Comparison of ENCODE assay signal across 8 cellular contexts in genomic region chr11:843818-844692, GRCh38. TPM values are rescaled to one million over a fixed set of nuclear protein-coding genes. Genes with fewer than 3 reads are reported as not detected.
A peak's percentile ranks its signal among the peaks of the same experiment; 100 is the strongest.
DNase-seq lines count a peak whose midpoint lies in the region; ATAC-seq and TF ChIP-seq lines count a peak whose summit lies in the region.

No MANE protein-coding gene starts in this region.

- H3K27ac Mint-ChIP-seq in activated CD8-positive, alpha-beta memory T cell treated with anti-CD3 and anti-CD28 coated beads, Interleukin-2, amount 10 ng/mL, durations not matched to agents 7 days and 5 days, result no peak overlapping the region

- TF ChIP-seq CTCF in vagina (IDR thresholded peaks at IDR 0.05), result peak in 1 of 3 experiments; percentile 4

- no peak for ATAC-seq in activated CD8-positive, alpha-beta memory T cell treated with anti-CD3 and anti-CD28 coated beads, Interleukin-2, amount 10 ng/mL, durations not matched to agents 7 days and 5 days
- no peak for ATAC-seq in GM18505 (IDR thresholded peaks at IDR 0.05; ENCODE audit: unreplicated experiment)

- H3K27ac ChIP-seq in epithelial cell of prostate, result peak overlapping the region; percentile 85
- H3K27ac ChIP-seq in vagina, result peak overlapping the region; percentile 86

- H3K4me3 ChIP-seq in mononuclear cell (ENCODE audit: low read length) (peak overlapping the region; percentile 20), vagina (peak overlapping the region; percentile 82 to 99)

- H3K27me3 Mint-ChIP-seq in activated CD8-positive, alpha-beta memory T cell treated with anti-CD3 and anti-CD28 coated beads, Interleukin-2, amount 10 ng/mL, durations not matched to agents 7 days and 5 days, result peaks cover 6% of the 10 kb centered on the region

- H3K9me3 Mint-ChIP-seq in activated CD8-positive, alpha-beta memory T cell treated with anti-CD3 and anti-CD28 coated beads, Interleukin-2, amount 10 ng/mL, durations not matched to agents 7 days and 5 days (ENCODE audit: low read depth), result no peaks in the 10 kb centered on the region

- H3K4me1 ChIP-seq in mononuclear cell (ENCODE audit: insufficient read depth, low read length), result peaks cover 47% of the 10 kb centered on the region
- peaks cover 90% of the 10 kb centered on the region for H3K4me1 ChIP-seq in vagina

- TF ChIP-seq POLR2A in vagina (IDR thresholded peaks at IDR 0.05) (peak in 1 of 2 donors; percentile 73), GM18505 (IDR thresholded peaks at IDR 0.05; ENCODE audit: borderline replicate concordance, extremely low read depth, insufficient read depth, insufficient read length) (no peak)

- DNase-seq in activated CD8-positive, alpha-beta memory T cell treated with anti-CD3 and anti-CD28 coated beads, Interleukin-2, amount 10 ng/mL, durations not matched to agents 7 days and 5 days, result no peak
- DNase-seq in activated CD8-positive, alpha-beta memory T cell treated with anti-CD3 and anti-CD28 coated beads for 24 hours, result no peak
- DNase-seq in SW480 (ENCODE audit: low spot score) (peak; percentile 70), epithelial cell of prostate (ENCODE audit: low read depth, low spot score) (no peak), vagina (ENCODE audit: extremely low spot score in 2 of 2) (peak in 1 of 2 donors; percentile 98), OCI-M2 (lab: John Stamatoyannopoulos, UW; ENCODE audit: unreplicated experiment) (no peak)

- CTCF ChIA-PET in activated CD8-positive, alpha-beta memory T cell treated with anti-CD3 and anti-CD28 coated beads, Interleukin-2, amount 10 ng/mL, durations not matched to agents 7 days and 5 days (lab: Charles Lee), result interaction anchor here (0.8 to 2.6 kb wide), 7 partner anchors 10 to 34 kb away, joined by 3 to 11 read pairs (median 4); partner anchors contain the start of genes CD151, PNPLA2 and RPLP2

- intact Hi-C loops in vagina (cut with DNase I), result loop anchor here (5.0 kb wide), 1 partner anchor 37 kb away; the partner anchor contains the start of genes PIDD1 and RPLP2

- peak overlapping the region; percentile 63 for H3K4me3 Mint-ChIP-seq in activated CD8-positive, alpha-beta memory T cell treated with anti-CD3 and anti-CD28 coated beads, Interleukin-2, amount 10 ng/mL, durations not matched to agents 7 days and 5 days

- H3K36me3 Mint-ChIP-seq in activated CD8-positive, alpha-beta memory T cell treated with anti-CD3 and anti-CD28 coated beads, Interleukin-2, amount 10 ng/mL, durations not matched to agents 7 days and 5 days, result peaks cover 7% of the 10 kb centered on the region

- H3K9me3 ChIP-seq in mononuclear cell (ENCODE audit: low read depth, low read length) (no peaks in the 10 kb centered on the region), vagina (no peaks in the 10 kb centered on the region)

- H3K4me1 Mint-ChIP-seq in activated CD8-positive, alpha-beta memory T cell treated with anti-CD3 and anti-CD28 coated beads, Interleukin-2, amount 10 ng/mL, durations not matched to agents 7 days and 5 days, result peaks cover 29% of the 10 kb centered on the region

- H3K36me3 ChIP-seq in vagina, result peaks cover 0 to 16% of the 10 kb centered on the region in 2 donors

- H3K27me3 ChIP-seq in mononuclear cell (ENCODE audit: insufficient read depth, low read length), result peaks cover 8% of the 10 kb centered on the region
- H3K27me3 ChIP-seq in vagina, result no peaks in the 10 kb centered on the region

RNA-seq across cellular contexts. Expression of gene TSPAN4, which starts 1.4 kb away (rescaled TPM):
- total RNA-seq in activated CD8-positive, alpha-beta memory T cell treated with anti-CD3 and anti-CD28 coated beads, Interleukin-2, amount 10 ng/mL, durations not matched to agents 7 days and 5 days, result 10 to 100 TPM in 1 of 2 experiments, 1 to 10 TPM in 1; 7.8 to 17.8 TPM
- total RNA-seq in mononuclear cell (15.5 TPM), vagina (99.0 TPM)

RNA-seq across cellular contexts. Expression of gene POLR2L, which starts 1.7 kb away (rescaled TPM):
- 100 to 1,000 TPM in 1 of 2 experiments, 10 to 100 TPM in 1; 87.6 to 114 TPM for total RNA-seq in activated CD8-positive, alpha-beta memory T cell treated with anti-CD3 and anti-CD28 coated beads, Interleukin-2, amount 10 ng/mL, durations not matched to agents 7 days and 5 days
- total RNA-seq in mononuclear cell, result 11.2 TPM
- total RNA-seq in vagina, result 53.8 TPM

RNA-seq across cellular contexts. Expression of gene CD151, which starts 11.3 kb away (rescaled TPM):
- 10 to 100 TPM; 23.1 to 54.9 TPM for total RNA-seq in activated CD8-positive, alpha-beta memory T cell treated with anti-CD3 and anti-CD28 coated beads, Interleukin-2, amount 10 ng/mL, durations not matched to agents 7 days and 5 days
- total RNA-seq in mononuclear cell, result 28.5 TPM
- total RNA-seq in vagina, result 150 TPM

RNA-seq across cellular contexts. Expression of gene CRACR2B, which starts 16.3 kb away (rescaled TPM):
- total RNA-seq in activated CD8-positive, alpha-beta memory T cell treated with anti-CD3 and anti-CD28 coated beads, Interleukin-2, amount 10 ng/mL, durations not matched to agents 7 days and 5 days, result 10 to 100 TPM; 11.3 to 14.1 TPM
- total RNA-seq in mononuclear cell (0.84 TPM), vagina (4.9 TPM)

RNA-seq across cellular contexts. Expression of gene PNPLA2, which starts 25.3 kb away (rescaled TPM):
- total RNA-seq in activated CD8-positive, alpha-beta memory T cell treated with anti-CD3 and anti-CD28 coated beads, Interleukin-2, amount 10 ng/mL, durations not matched to agents 7 days and 5 days, result 10 to 100 TPM; 64.7 to 70.0 TPM
- total RNA-seq in mononuclear cell (81.0 TPM), vagina (103 TPM)
